24 cellular contexts compared by ENCODE assay signal in the genomic region with DNA sequence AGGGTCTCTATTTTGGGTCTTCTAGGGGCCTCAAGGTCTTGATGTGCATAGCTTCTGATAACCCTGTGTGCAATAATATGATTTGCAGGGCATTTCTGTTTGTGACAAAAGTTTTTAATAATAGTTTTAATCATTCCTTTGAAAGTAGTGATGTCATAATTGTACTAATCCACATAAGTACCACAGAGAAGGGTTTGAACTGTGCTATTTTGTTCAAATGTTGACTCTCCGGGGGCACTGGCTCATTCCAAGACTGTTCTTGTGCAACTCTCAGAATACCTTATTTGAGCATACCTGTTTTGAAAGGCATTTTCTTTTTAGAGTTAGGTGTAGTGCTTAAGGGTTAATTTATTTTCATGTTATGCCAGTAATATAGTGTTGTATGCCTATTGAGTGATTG. TPM values are rescaled to one million over a fixed set of nuclear protein-coding genes. Genes with fewer than 3 reads are reported as not detected.
DNase-seq lines count a peak whose midpoint lies in the region; ATAC-seq, FAIRE-seq and TF ChIP-seq lines count a peak whose summit lies in the region.
"Had no signal": no experiment of that assay in that cellular context is flagged by ENCODE, and none has a peak within 500 bp of the region (broad histone marks: within the 10 kb centered on the region; RNA-seq: fewer than 3 reads in every experiment).

No MANE protein-coding gene starts in this region.

- CTCF ChIA-PET in GM12878 (lab: Yijun Ruan, JAX) = interaction anchor here (0.9 to 1.2 kb wide), 2 partner anchors 38 to 48 kb away, joined by 3 read pairs; no protein-coding TSS in a partner anchor

- SMC1A ChIA-PET in GM12878 (lab: Charles Lee; ENCODE audit: uncharacterized antibody, unreplicated experiment) = no interaction called here

- H3K9ac ChIP-seq in GM12878 (ENCODE audit: control insufficient read depth, insufficient read depth, low read length) (no peak overlapping the region), trophoblast cell (ENCODE audit: low read length) (no peak overlapping the region)

- no peak overlapping the region for H3K23ac ChIP-seq in trophoblast cell (ENCODE audit: low read length)

- POLR2A ChIA-PET in GM12878 (lab: Charles Lee) = no interaction called here

- TF ChIP-seq CTCF in GM12878 (IDR thresholded peaks at IDR 0.05 in 2 of 3, conservative IDR thresholded peaks at IDR 0.05 in 1 of 3; ENCODE audit: control insufficient read depth in 2 of 3, extremely low read depth in 1 of 3, insufficient read depth in 1 of 3, low read depth in 3 of 3, low read length in 3 of 3) = no peak

- RAD21 ChIA-PET in GM12878 (lab: Charles Lee; ENCODE audit: unreplicated experiment) = interaction anchor here (1.1 kb wide), 1 partner anchor 526 kb away, joined by 4 read pairs; no protein-coding TSS in a partner anchor

- H3K4me3 ChIP-seq in GM12878 (no peak overlapping the region), trophoblast cell (ENCODE audit: low read depth, low read length) (peak overlapping the region; percentile 46)

- H3K18ac ChIP-seq in trophoblast cell (ENCODE audit: low read length) = no peak overlapping the region

- no peak for FAIRE-seq in GM12878 (lab: Jason Lieb, UNC)
- FAIRE-seq: A204.1, GM12891, GM18507 had no signal

- no peak overlapping the region for H3K14ac ChIP-seq in trophoblast cell (ENCODE audit: low read length)

- ATAC-seq in GM18868 (IDR thresholded peaks at IDR 0.05; ENCODE audit: unreplicated experiment) = peak; percentile 25
- peak; percentile 20 for ATAC-seq in HG02610 (IDR thresholded peaks at IDR 0.05; ENCODE audit: unreplicated experiment)
- no peak for ATAC-seq in GM12878
- ATAC-seq in HG02678 (IDR thresholded peaks at IDR 0.05; ENCODE audit: unreplicated experiment) = no peak
- ATAC-seq: HCT116 had no signal

- H2AK5ac ChIP-seq in trophoblast cell (ENCODE audit: low read length) = no peak overlapping the region

- no peak overlapping the region for H4K12ac ChIP-seq in trophoblast cell (ENCODE audit: low read depth, low read length)

- no TSS peak for BruUV-seq in GM12878 (replicated peaks; lab: Mats Ljungman, UMichigan)

- intact Hi-C loops in GM12878 (cut with micrococcal nuclease; ENCODE audit: unreplicated experiment) = no loop called here

- DNase-seq in GM12878 (ENCODE audit: low read depth, low spot score) = no peak
- DNase-seq in trophoblast cell = no peak
- no peak for DNase-seq in NCI-H2171 treated with DMSO at 0.1 percent for 48 hours (lab: John Stamatoyannopoulos, UW)
- DNase-seq in NCI-H1436 treated with DMSO at 0.1 percent for 48 hours (lab: John Stamatoyannopoulos, UW) = no peak
- DNase-seq: ACHN; BE2C; C1 segment of cervical spinal cord; CD4-positive, CD25-positive, alpha-beta regulatory T cell; CD8-positive, alpha-beta memory T cell; COR-L47; DMS 273 treated with DMSO at 0.1 percent for 48 hours; DMS53; DND-41; EL; GOT3; H7; HFFc6 had no signal

- H3K4me2 ChIP-seq in GM12878 (ENCODE audit: control insufficient read depth, insufficient read depth) (no peak overlapping the region), trophoblast cell (ENCODE audit: low read length) (no peak overlapping the region)

- no peak for TF ChIP-seq RAD21 in GM12878 (IDR thresholded peaks at IDR 0.05; ENCODE audit: insufficient read depth, low read depth, low read length)

- H2BK5ac ChIP-seq in trophoblast cell (ENCODE audit: low read depth, low read length, poor library complexity) = no peak overlapping the region

- TF ChIP-seq EP300 in GM12878 (IDR thresholded peaks at IDR 0.05; ENCODE audit: borderline replicate concordance in 1 of 2, control insufficient read depth in 1 of 2, low read depth in 2 of 2, low read length in 2 of 2) = no peak

- no peaks in the 10 kb centered on the region for H3K27me3 ChIP-seq in GM12878 (replicated peaks in 1 of 2; ENCODE audit: control insufficient read depth in 2 of 2, insufficient read depth in 2 of 2, low read length in 1 of 2)
- H3K27me3 ChIP-seq in trophoblast cell (ENCODE audit: insufficient read depth, low read length) = no peaks in the 10 kb centered on the region
- H3K27me3 ChIP-seq: BE2C had no signal

- no peak for TF ChIP-seq POLR2A in GM12878 (IDR thresholded peaks at IDR 0.05; ENCODE audit: low read depth, low read length)

- H4K8ac ChIP-seq in trophoblast cell (ENCODE audit: low read depth, low read length) = no peak overlapping the region

- H3K9me3 ChIP-seq in GM12878 (replicated peaks; ENCODE audit: control insufficient read depth, insufficient read depth, low read length) = no peaks in the 10 kb centered on the region
- H3K9me3 ChIP-seq in trophoblast cell (ENCODE audit: insufficient read depth, low read depth, low read length) = no peaks in the 10 kb centered on the region
- H3K9me3 ChIP-seq: BE2C had no signal

- H3K79me2 ChIP-seq in GM12878 (ENCODE audit: control insufficient read depth, insufficient read depth, low read length) (no peaks in the 10 kb centered on the region), trophoblast cell (ENCODE audit: control insufficient read depth, insufficient read depth, low read length, poor library complexity) (no peaks in the 10 kb centered on the region)

- no peak overlapping the region for H2BK12ac ChIP-seq in trophoblast cell (ENCODE audit: low read length)

- in situ Hi-C loops in GM12878 (cut with MboI) = no loop called here

- H2BK120ac ChIP-seq in trophoblast cell (ENCODE audit: insufficient read depth, low read length, poor library complexity) = no peak overlapping the region

- H3K4me1 ChIP-seq in GM12878 (ENCODE audit: control insufficient read depth, insufficient read depth, low read length) = peaks cover 15% of the 10 kb centered on the region
- no peaks in the 10 kb centered on the region for H3K4me1 ChIP-seq in trophoblast cell (ENCODE audit: control insufficient read depth in 1 of 2, insufficient read depth in 2 of 2, low read length in 2 of 2)
- H3K4me1 ChIP-seq: BE2C had no signal

- no peak overlapping the region for H4K91ac ChIP-seq in trophoblast cell (ENCODE audit: low read depth, low read length)

- H3K4ac ChIP-seq in trophoblast cell (ENCODE audit: low read depth, low read length) = no peak overlapping the region

- H2AFZ ChIP-seq in GM12878 (ENCODE audit: control insufficient read depth, low read depth, low read length) = no peak overlapping the region
- H2AFZ ChIP-seq in trophoblast cell (ENCODE audit: insufficient read depth, low read length, poor library complexity) = no peak overlapping the region

- 4% methylated on average over 1 of the region's 1 CpG for whole genome bisulfite sequencing in GM12878 (ENCODE audit: insufficient coverage, insufficient replicate concordance, low lambda C conversion rate, missing lambda C conversion rate)
- no CpG with 5 or more reads among the region's 1 CpG for WGBS in trophoblast cell (ENCODE audit: extremely low coverage, insufficient coverage, insufficient read length)

- H3K27ac ChIP-seq in GM12878 (ENCODE audit: control insufficient read depth, insufficient read depth) = no peak overlapping the region
- no peak overlapping the region for H3K27ac ChIP-seq in trophoblast cell (ENCODE audit: low read depth, low read length)

- H3K36me3 ChIP-seq in GM12878 (ENCODE audit: control insufficient read depth in 2 of 2, insufficient read depth in 2 of 2, low read length in 1 of 2) (peaks cover 13 to 30% of the 10 kb centered on the region in 2 experiments; a peak in 3 of 4 replicates), trophoblast cell (ENCODE audit: control insufficient read depth in 1 of 2, insufficient read depth in 2 of 2, low read length in 2 of 2) (peaks cover 29 to 50% of the 10 kb centered on the region in 2 experiments)
- H3K36me3 ChIP-seq: BE2C had no signal

- H3K79me1 ChIP-seq in trophoblast cell (ENCODE audit: low read length) = no peaks in the 10 kb centered on the region

- no peaks in the 10 kb centered on the region for H4K20me1 ChIP-seq in GM12878 (ENCODE audit: control insufficient read depth, insufficient read depth)

TF ChIP-seq in GM12878, 131 proteins besides CTCF, POLR2A, EP300 and RAD21 (continues in another document):
- TF ChIP-seq BRCA1 (IDR thresholded peaks at IDR 0.05; ENCODE audit: low read depth, low read length) = no peak

RNA-seq across cellular contexts. Expression of a gene that starts 41.6 kb away (rescaled TPM):
- total RNA-seq in GM12878 (2013; cell fraction: nucleolus; rRNA removed) = 59.8 and 65.8 TPM in 2 replicates
- 26.4 and 31.9 TPM in 2 replicates for total RNA-seq in GM12878 (2014; rRNA removed)
- 18.2 and 19.9 TPM in 2 replicates for total RNA-seq in GM12878 (2014; rRNA removed; fragmentation: Illumina TruSeq; extraction: Trizol)
- total RNA-seq in GM12878 (2021) = 24.9 and 25.0 TPM in 2 replicates
- 15.4 TPM for polyA plus RNA-seq in GM12878 (2011; ENCODE audit: low read depth)
- polyA plus RNA-seq in GM12878 (2011; rRNA removed) = 55.6 and 60.3 TPM in 2 replicates
- 53.1 and 58.9 TPM in 2 replicates for polyA plus RNA-seq in GM12878 (2011; cell fraction: cytosol; rRNA removed)
- 26.3 and 38.6 TPM in 2 replicates for polyA plus RNA-seq in GM12878 (2011; cell fraction: nucleus; rRNA removed)
- 19.4 and 24.8 TPM in 2 replicates for polyA plus RNA-seq in GM12878 (2012)
- polyA plus RNA-seq in GM12878 (2014; fragmentation: Illumina TruSeq; extraction: Trizol) = 22.7 and 26.1 TPM in 2 replicates
- 10 to 100 TPM; 12.3 to 16.4 TPM for polyA plus RNA-seq in GM12878 (2014; fragmentation: Nextera tagmentation; extraction: Ambion mirVana)
- polyA plus RNA-seq in GM12878 (2014; rRNA removed) = 26.8 and 27.5 TPM in 2 replicates
- polyA plus RNA-seq in GM12878 (2016; fragmentation: Nextera tagmentation; extraction: Ambion mirVana) = 10 to 100 TPM; 33.2 to 34.9 TPM
- polyA minus RNA-seq in GM12878 (2011; rRNA and poly(A)+ RNA removed) = 55.1 and 89.8 TPM in 2 replicates
- 21.6 and 24.7 TPM in 2 replicates for polyA minus RNA-seq in GM12878 (2011; cell fraction: cytosol; rRNA and poly(A)+ RNA removed)
- polyA minus RNA-seq in GM12878 (2011; cell fraction: nucleus; rRNA and poly(A)+ RNA removed) = 15.0 and 25.9 TPM in 2 replicates
- polyA plus RNA-seq in trophoblast cell (2013) = 54.6 and 56.5 TPM in 2 replicates

RNA-seq across cellular contexts. Expression of a gene that starts 53.5 kb away (rescaled TPM):
- total RNA-seq in GM12878 (2013; cell fraction: nucleolus; rRNA removed) = 24.0 and 28.2 TPM in 2 replicates
- 64.3 and 74.2 TPM in 2 replicates for total RNA-seq in GM12878 (2014; rRNA removed)
- total RNA-seq in GM12878 (2014; rRNA removed; fragmentation: Illumina TruSeq; extraction: Trizol) = 32.3 and 34.7 TPM in 2 replicates
- 77.3 and 77.9 TPM in 2 replicates for total RNA-seq in GM12878 (2021)
- polyA plus RNA-seq in GM12878 (2011; ENCODE audit: low read depth) = 33.6 TPM
- 39.5 and 66.9 TPM in 2 replicates for polyA plus RNA-seq in GM12878 (2011; rRNA removed)
- 97.6 and 110 TPM in 2 replicates for polyA plus RNA-seq in GM12878 (2011; cell fraction: cytosol; rRNA removed)
- polyA plus RNA-seq in GM12878 (2011; cell fraction: nucleus; rRNA removed) = 76.0 and 88.2 TPM in 2 replicates
- polyA plus RNA-seq in GM12878 (2012) = 48.4 and 48.8 TPM in 2 replicates
- 41.9 and 47.1 TPM in 2 replicates for polyA plus RNA-seq in GM12878 (2014; fragmentation: Illumina TruSeq; extraction: Trizol)
- 1 to 10 TPM; 3.5 to 4.1 TPM for polyA plus RNA-seq in GM12878 (2014; fragmentation: Nextera tagmentation; extraction: Ambion mirVana)
- 65.7 and 68.4 TPM in 2 replicates for polyA plus RNA-seq in GM12878 (2014; rRNA removed)
- 10 to 100 TPM; 43.9 to 44.7 TPM for polyA plus RNA-seq in GM12878 (2016; fragmentation: Nextera tagmentation; extraction: Ambion mirVana)
- 61.9 and 73.3 TPM in 2 replicates for polyA minus RNA-seq in GM12878 (2011; rRNA and poly(A)+ RNA removed)
- 28.1 and 30.7 TPM in 2 replicates for polyA minus RNA-seq in GM12878 (2011; cell fraction: cytosol; rRNA and poly(A)+ RNA removed)
- polyA minus RNA-seq in GM12878 (2011; cell fraction: nucleus; rRNA and poly(A)+ RNA removed) = 12.6 and 21.0 TPM in 2 replicates
- 95.6 and 97.7 TPM in 2 replicates for polyA plus RNA-seq in trophoblast cell (2013)

Comparison
In these comparisons a context has a peak if more than half of its experiments do, and no peak if none do; other contexts are left out.
1. ATAC-seq: peak in GM18868 (single experiment) and HG02610 (single experiment); none in GM12878 (single experiment) and HG02678 (single experiment).